Comparison of ENCODE assay signal across 8 cellular contexts in genomic region chr7:103074519-103075336, GRCh38. TPM values are rescaled to one million over a fixed set of nuclear protein-coding genes. Genes with fewer than 3 reads are reported as not detected.
DNase-seq lines count a peak whose midpoint lies in the region; ATAC-seq, FAIRE-seq and TF ChIP-seq lines count a peak whose summit lies in the region.

ARMC10 (plus strand) TSS chr7:103075140; CDS start chr7:103075273, 133 bp downstream.
FBXL13 (minus strand) TSS chr7:103074796.

- intact Hi-C loops in left ventricle myocardium inferior (cut with micrococcal nuclease) (no loop called here), psoas muscle (cut with DNase I) (no loop called here)

- H3K4me1 ChIP-seq in left ventricle myocardium inferior (peaks cover 32% of the 10 kb centered on the region), psoas muscle (peaks cover 19% of the 10 kb centered on the region)

- DNase-seq in GM13977 (ENCODE audit: low spot score) (peak; percentile 92), NCI-H1436 treated with DMSO at 0.1 percent for 48 hours (lab: John Stamatoyannopoulos, UW) (peak; percentile 34), T follicular helper cell (ENCODE audit: low read depth) (peak; percentile 86), amniotic stem cell (lab: John Stamatoyannopoulos, UW) (peak; percentile 91), left ventricle myocardium inferior (peak; percentile 89), psoas muscle (peak; percentile 91 to 95), urothelium cell line (ENCODE audit: low spot score) (peak; percentile 98)

- ATAC-seq in HG02870 (IDR thresholded peaks at IDR 0.05; ENCODE audit: unreplicated experiment) (peak; percentile 83), psoas muscle (peak; percentile 97 to 98 (median 98))

- H3K36me3 ChIP-seq in left ventricle myocardium inferior (peaks cover 5% of the 10 kb centered on the region), psoas muscle (ENCODE audit: insufficient read depth in 1 of 2, low read depth in 1 of 2) (no peaks in the 10 kb centered on the region)

- 0 to 9% (median 1%) methylated on average over 39 to 83 of the region's 83 CpGs for WGBS in psoas muscle, 3 donors

- H3K27me3 ChIP-seq in left ventricle myocardium inferior (ENCODE audit: low read depth), result no peaks in the 10 kb centered on the region
- H3K27me3 ChIP-seq in psoas muscle (ENCODE audit: insufficient read depth in 3 of 3, low read length in 2 of 3), result no peaks in the 10 kb centered on the region

- in situ Hi-C loops in GM13977 (cut with MboI; ENCODE audit: low pct_unique_long_range_greater_than_20kb, low sequenced_read_pairs, unreplicated experiment), result loop anchor here (25.0 kb wide), 1 partner anchor 312 kb away; no protein-coding TSS in a partner anchor

- H3K27ac ChIP-seq in left ventricle myocardium inferior (replicated peaks) (peak within 1 kb of the TSS; percentile 93), psoas muscle (peak within 1 kb of the TSS; percentile 95)

- no peaks in the 10 kb centered on the region for H3K9me3 ChIP-seq in left ventricle myocardium inferior (replicated peaks)
- H3K9me3 ChIP-seq in psoas muscle, result no peaks in the 10 kb centered on the region

- FAIRE-seq in urothelium cell line (lab: Jason Lieb, UNC), result peak; percentile 99

- peak within 1 kb of the TSS; percentile 81 for H3K4me3 ChIP-seq in left ventricle myocardium inferior
- H3K4me3 ChIP-seq in psoas muscle, result peak within 1 kb of the TSS; percentile 90

- no peak for TF ChIP-seq CTCF in GM13977 (IDR thresholded peaks at IDR 0.05; ENCODE audit: extremely low read depth, insufficient read depth, missing control alignments)
- peak; percentile 56 for TF ChIP-seq CTCF in left ventricle myocardium inferior (IDR thresholded peaks at IDR 0.05; ENCODE audit: borderline replicate concordance)
- TF ChIP-seq CTCF in psoas muscle (IDR thresholded peaks at IDR 0.05), result peak; percentile 17

RNA-seq across cellular contexts. Expression of gene ARMC10, which starts in this region (rescaled TPM):
- total RNA-seq in left ventricle myocardium inferior, result 22.6 TPM
- total RNA-seq in psoas muscle, result 10 to 100 TPM; 21.5 to 26.0 (median 24.1) TPM
- polyA plus RNA-seq in psoas muscle, result 10 to 100 TPM; 12.6 to 24.2 (median 23.9) TPM

RNA-seq across cellular contexts. Expression of gene FBXL13, which starts in this region (rescaled TPM):
- total RNA-seq in left ventricle myocardium inferior (0.36 TPM), psoas muscle (under 1 TPM in 3 of 4 donors, not detected in 1; 0.42 to 0.52 (median 0.49) TPM)
- under 1 TPM; 0.13 to 0.14 (median 0.14) TPM for polyA plus RNA-seq in psoas muscle

Comparison
In these comparisons a context has a peak if more than half of its experiments do, and no peak if none do; other contexts are left out.
1. Peak in every context shown above with its lines: DNase-seq, ATAC-seq, H3K4me3 ChIP-seq and H3K27ac ChIP-seq.
2. DNase-seq: peak in every context shown above with its lines; median percentile 98 in urothelium cell line; 93 in psoas muscle; 92 in GM13977; 91 in amniotic stem cell; 89 in left ventricle myocardium inferior; 86 in T follicular helper cell; 34 in NCI-H1436 treated with DMSO at 0.1 percent for 48 hours.